22 cellular contexts compared by ENCODE assay signal in genomic region chr21:14734833-14735232, GRCh38.
"Had no signal": no experiment of that assay in that cellular context is flagged by ENCODE, and none has a peak within 500 bp of the region (broad histone marks: within the 10 kb centered on the region; RNA-seq: fewer than 3 reads in every experiment).

No MANE protein-coding gene starts in this region.

- H3K9me3 ChIP-seq: Peyer's patch, SJSA1 had no signal

- H3K4me3 ChIP-seq: PC-9, Peyer's patch, SJSA1, SK-N-MC had no signal

- DNase-seq: IMR-90, MM.1S, NCI-H1092 treated with DMSO at 0.1 percent for 48 hours, NCI-H1436, NCI-H187, NCI-H2029, NCI-H2081 treated with DMSO at 0.1 percent for 48 hours, NCI-H2171, NCI-H226, NCI-H446, NCI-H510A, NCI-H524 treated with DMSO at 0.1 percent for 48 hours, NCI-H69, NCI-H774, PC-9, SW 1271 had no signal

- H3K27ac ChIP-seq: KMS-11, PC-9, SJSA1, SK-N-MC had no signal

- H3K36me3 ChIP-seq: Peyer's patch, SJSA1 had no signal

- H2AFZ ChIP-seq: PC-9 had no signal

- ATAC-seq: HepG2, Right ventricle myocardium inferior had no signal

- FAIRE-seq: HepG2 had no signal

- H3K4me2 ChIP-seq: KMS-11, PC-9 had no signal

- H3K4me1 ChIP-seq: Peyer's patch, SJSA1 had no signal

- H3K9ac ChIP-seq: KMS-11 had no signal

- H3K27me3 ChIP-seq: Peyer's patch, SJSA1 had no signal
